Comparison of ENCODE assay signal across 30 cellular contexts in genomic region chr10:124996854-124997215, GRCh38. TPM values are rescaled to one million over a fixed set of nuclear protein-coding genes. Genes with fewer than 3 reads are reported as not detected.
DNase-seq lines count a peak whose midpoint lies in the region; ATAC-seq and TF ChIP-seq lines count a peak whose summit lies in the region.
"Had no signal": no experiment of that assay in that cellular context is flagged by ENCODE, and none has a peak within 500 bp of the region (broad histone marks: within the 10 kb centered on the region; RNA-seq: fewer than 3 reads in every experiment).

No MANE protein-coding gene starts in this region.

- no peak for TF ChIP-seq CTCF in GM13976 (IDR thresholded peaks at IDR 0.05; ENCODE audit: borderline replicate concordance, control extremely low read depth, extremely low read depth, insufficient read depth, missing control alignments)

- ATAC-seq in sciatic nerve = no peak
- ATAC-seq: A549; activated naive CD4-positive, alpha-beta T cell treated with anti-CD3 and anti-CD28 coated beads, Interleukin-2, amount 50 U/mL, for 72 hours had no signal

- intact Hi-C loops in sciatic nerve (cut with DNase I) = loop anchor here (10.0 kb wide), 1 partner anchor 48 kb away; no protein-coding TSS in a partner anchor

- in situ Hi-C loops in GM13976 (cut with MboI; ENCODE audit: low sequenced_read_pairs, unreplicated experiment) = no loop called here

- peak; percentile 46 for DNase-seq in activated effector memory CD4-positive, alpha-beta T cell treated with anti-CD3 and anti-CD28 coated beads, Interleukin-2, amount 50 U/mL, for 16 hours
- no peak for DNase-seq in activated effector memory CD4-positive, alpha-beta T cell treated with Interleukin-2 at 50 U/mL for 16 hours
- DNase-seq in GM13976 (ENCODE audit: low spot score) = peak; percentile 24
- DNase-seq in islet precursor cell = peak; percentile 48
- peak; percentile 53 for DNase-seq in sciatic nerve (ENCODE audit: low spot score)
- DNase-seq in NOMO-1 treated with dmso at 0.1 percent for 144 hours (lab: John Stamatoyannopoulos, UW; ENCODE audit: unreplicated experiment) = no peak
- no peak for DNase-seq in NCI-H345 treated with DMSO at 0.1 percent for 48 hours (lab: John Stamatoyannopoulos, UW; ENCODE audit: unreplicated experiment)
- no peak for DNase-seq in NCI-H226
- DNase-seq: activated B cell treated with CpG ODN at 0.5 μM for 24 hours; activated CD4-positive, alpha-beta T cell treated with anti-CD3 and anti-CD28 coated beads, Interleukin-2, amount 50 U/mL, for 4 hours; AML-193; Calu3; CD4-positive, CD25-positive, alpha-beta regulatory T cell; colonic mucosa; DMS79 treated with DMSO at 0.1 percent for 48 hours; effector CD8-positive, alpha-beta T cell; GDM1; GOT3; HFFc6; hypothalamus; naive B cell; NCI-H1092; NCI-H1694 treated with DMSO at 0.1 percent for 48 hours; NCI-H510A; nucleus accumbens; small intestine; stimulated activated naive CD4-positive, alpha-beta T cell; T-helper 1 cell had no signal

RNA-seq across cellular contexts. Expression of gene ZRANB1, which starts 54.9 kb away (rescaled TPM):
- total RNA-seq in sciatic nerve = 27.6 TPM

Comparison
In these comparisons a context has a peak if more than half of its experiments do, and no peak if none do; other contexts are left out.
1. DNase-seq: peak in activated effector memory CD4-positive, alpha-beta T cell treated with anti-CD3 and anti-CD28 coated beads, Interleukin-2, amount 50 U/mL, for 16 hours (single experiment), GM13976 (single experiment), islet precursor cell (single experiment) and sciatic nerve (single experiment); none in activated effector memory CD4-positive, alpha-beta T cell treated with Interleukin-2 at 50 U/mL for 16 hours (single experiment), NOMO-1 treated with dmso at 0.1 percent for 144 hours (single experiment), NCI-H345 treated with DMSO at 0.1 percent for 48 hours (single experiment) and NCI-H226 (single experiment).